In the genomic region with DNA sequence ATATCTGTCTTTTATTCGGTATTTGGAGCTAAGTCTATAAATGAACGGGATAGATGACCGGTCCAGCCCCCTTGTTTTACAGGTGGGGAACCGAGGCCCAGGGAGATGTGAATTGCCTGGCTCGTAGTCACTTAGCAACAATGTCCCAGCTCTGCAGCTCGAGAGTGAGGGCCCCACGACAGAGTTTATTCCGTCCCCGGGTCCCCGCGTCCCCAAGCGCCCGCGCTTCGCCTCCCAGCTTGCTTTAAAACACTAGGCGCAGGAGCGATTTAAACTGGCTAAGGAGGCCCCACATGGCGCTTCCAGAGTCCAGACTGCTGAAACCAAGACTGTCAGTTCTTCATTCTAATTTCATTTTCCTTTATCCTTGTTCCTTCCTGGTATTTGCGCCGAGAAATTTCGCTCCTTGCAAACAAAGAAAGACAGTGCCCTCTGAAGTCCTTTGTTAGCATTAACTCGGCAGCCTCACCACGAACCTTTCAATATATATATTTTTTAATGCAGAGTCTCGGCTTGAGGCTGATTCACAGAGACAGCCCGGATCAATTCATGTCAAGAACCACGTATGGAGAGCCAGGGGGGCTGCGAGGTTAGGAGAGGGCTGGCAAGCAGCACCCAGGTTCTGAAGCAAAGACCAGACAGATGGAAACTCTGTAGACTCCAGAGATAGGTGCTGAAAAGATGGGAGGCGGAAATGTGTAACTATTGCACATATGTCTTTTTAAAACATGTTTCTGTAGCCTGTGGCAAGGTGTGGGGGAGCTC, we compare ENCODE assay signal across 8 cellular contexts. TPM values are rescaled to one million over a fixed set of nuclear protein-coding genes. Genes with fewer than 3 reads are reported as not detected.
DNase-seq lines count a peak whose midpoint lies in the region; ATAC-seq and TF ChIP-seq lines count a peak whose summit lies in the region.

No MANE protein-coding gene starts in this region.

- TF ChIP-seq CTCF in chondrocyte (IDR thresholded peaks at IDR 0.05) = peak; percentile 88

- H3K27me3 ChIP-seq in HUES6 (ENCODE audit: control insufficient read depth, insufficient read depth, low read length) = peaks cover 40% of the 10 kb centered on the region

- ATAC-seq in GM18520 (IDR thresholded peaks at IDR 0.05; ENCODE audit: unreplicated experiment) (no peak), GM21360 (IDR thresholded peaks at IDR 0.05; ENCODE audit: unreplicated experiment) (no peak)

- H3K4me1 ChIP-seq in HUES6 (ENCODE audit: control insufficient read depth, insufficient read depth, low read length) = peaks cover 16% of the 10 kb centered on the region

- H3K36me3 ChIP-seq in HUES6 (ENCODE audit: control insufficient read depth, insufficient read depth, low read length) = no peaks in the 10 kb centered on the region; the same call in 1 of the 2 replicates
- no peaks in the 10 kb centered on the region for H3K36me3 ChIP-seq in SK-N-MC (ENCODE audit: insufficient read depth, low read length)

- peak overlapping the region; percentile 77 for H3K4me3 ChIP-seq in HUES6 (ENCODE audit: low read depth, low read length)
- H3K4me3 ChIP-seq in SK-N-MC = peak overlapping the region; percentile 85

- H3K27ac Mint-ChIP-seq in chondrocyte (ENCODE audit: unreplicated experiment) = peak overlapping the region; percentile 82

- no peaks in the 10 kb centered on the region for H3K27me3 Mint-ChIP-seq in chondrocyte (ENCODE audit: low read depth)

- H3K27ac ChIP-seq in HUES6 (ENCODE audit: low read depth, low read length) = peak overlapping the region; percentile 20; the same call in 1 of the 2 replicates
- H3K27ac ChIP-seq in SK-N-MC = no peak overlapping the region

- DNase-seq in D341Med (ENCODE audit: low spot score) = peak; percentile 43
- DNase-seq in SK-N-MC (ENCODE audit: low read depth, low spot score) = peak; percentile 32
- no peak for DNase-seq in chondrocyte (ENCODE audit: low spot score)
- peak; percentile 92 for DNase-seq in left kidney (ENCODE audit: low read depth, low spot score)
- peak; percentile 32 for DNase-seq in stimulated activated CD8-positive, alpha-beta memory T cell treated with anti-CD3 and anti-CD28 coated beads, Interleukin-4, amount 100 ng/mL, for 48 hours

- H3K9me3 Mint-ChIP-seq in chondrocyte (ENCODE audit: low read depth) = no peaks in the 10 kb centered on the region

- H3K9ac ChIP-seq in HUES6 (ENCODE audit: low read length) = peak overlapping the region; percentile 96
- no peak overlapping the region for H3K9ac ChIP-seq in SK-N-MC (ENCODE audit: insufficient read length)

- no peaks in the 10 kb centered on the region for H3K9me3 ChIP-seq in HUES6 (ENCODE audit: control insufficient read depth, insufficient read depth, low read depth, low read length)
- no peaks in the 10 kb centered on the region for H3K9me3 ChIP-seq in SK-N-MC (ENCODE audit: low read depth, low read length)

- H3K36me3 Mint-ChIP-seq in chondrocyte (ENCODE audit: low read depth) = no peaks in the 10 kb centered on the region

- peaks cover 50% of the 10 kb centered on the region for H3K4me1 Mint-ChIP-seq in chondrocyte (ENCODE audit: low read depth)

- peak overlapping the region; percentile 95 for H3K4me3 Mint-ChIP-seq in chondrocyte (ENCODE audit: unreplicated experiment)

RNA-seq across cellular contexts. Expression of a gene that starts 1.4 kb away (rescaled TPM):
- total RNA-seq in chondrocyte = 37.4 to 53.6 TPM (median 51.1 TPM) in 3 replicates

RNA-seq across cellular contexts. Expression of a gene that starts 43.1 kb away (rescaled TPM):
- 125 to 153 TPM (median 126 TPM) in 3 replicates for total RNA-seq in chondrocyte
